In genomic region chr6:112802154-112802553, GRCh38 we compare ENCODE assay signal across 12 cellular contexts.
A peak's percentile ranks its signal among the peaks of the same experiment; 100 is the strongest.
DNase-seq lines count a peak whose midpoint lies in the region; ATAC-seq and TF ChIP-seq lines count a peak whose summit lies in the region.
"Had no signal": no experiment of that assay in that cellular context is flagged by ENCODE, and none has a peak within 500 bp of the region (broad histone marks: within the 10 kb centered on the region; RNA-seq: fewer than 3 reads in every experiment).

No MANE protein-coding gene starts in this region.

- H3K36me3 Mint-ChIP-seq in chondrocyte (ENCODE audit: low read depth) = no peaks in the 10 kb centered on the region
- H3K36me3 Mint-ChIP-seq: CD14-positive monocyte had no signal

- peaks cover 32% of the 10 kb centered on the region for H3K4me1 Mint-ChIP-seq in chondrocyte (ENCODE audit: low read depth)
- H3K4me1 Mint-ChIP-seq: CD14-positive monocyte had no signal

- ATAC-seq in GM18873 (IDR thresholded peaks at IDR 0.05; ENCODE audit: low FRiP score, unreplicated experiment) = no peak

- H3K4me3 Mint-ChIP-seq in chondrocyte (ENCODE audit: unreplicated experiment) = peak overlapping the region; percentile 15
- H3K4me3 Mint-ChIP-seq: CD14-positive monocyte had no signal

- peak overlapping the region; percentile 88 for H3K27ac Mint-ChIP-seq in chondrocyte (ENCODE audit: unreplicated experiment)
- H3K27ac Mint-ChIP-seq: CD14-positive monocyte had no signal

- DNase-seq in AG09319 (ENCODE audit: extremely low read depth, low read depth) = peak; percentile 79
- peak; percentile 71 for DNase-seq in NCI-H226
- DNase-seq in chondrocyte (ENCODE audit: low spot score) = no peak
- peak; percentile 53 to 87 for DNase-seq in lung microvascular endothelial cell (ENCODE audit: low read depth in 2 of 2)
- no peak for DNase-seq in COLO668 (lab: John Stamatoyannopoulos, UW; ENCODE audit: unreplicated experiment)
- DNase-seq in NCI-H2227 treated with DMSO at 0.1 percent for 48 hours (lab: John Stamatoyannopoulos, UW) = no peak
- no peak for DNase-seq in NCI-H82 treated with DMSO at 0.1 percent for 48 hours (lab: John Stamatoyannopoulos, UW; ENCODE audit: unreplicated experiment)
- DNase-seq: heart left ventricle, Karpas-422, trophoblast cell had no signal

- TF ChIP-seq CTCF in AG09319 (IDR thresholded peaks at IDR 0.05; ENCODE audit: low read depth, low read length) = no peak
- no peak for TF ChIP-seq CTCF in chondrocyte (IDR thresholded peaks at IDR 0.05)

- no peaks in the 10 kb centered on the region for H3K27me3 Mint-ChIP-seq in chondrocyte (ENCODE audit: low read depth)

- peaks cover 9% of the 10 kb centered on the region for H3K9me3 Mint-ChIP-seq in chondrocyte (ENCODE audit: low read depth)

Comparison
In these comparisons a context has a peak if more than half of its experiments do, and no peak if none do; other contexts are left out.
1. DNase-seq: peak in AG09319 (single experiment), NCI-H226 (single experiment) and lung microvascular endothelial cell (2 of 2); none in chondrocyte (single experiment), COLO668 (single experiment), NCI-H2227 treated with DMSO at 0.1 percent for 48 hours (single experiment) and NCI-H82 treated with DMSO at 0.1 percent for 48 hours (single experiment).